Comparison of ENCODE assay signal across 19 cellular contexts in the genomic region with DNA sequence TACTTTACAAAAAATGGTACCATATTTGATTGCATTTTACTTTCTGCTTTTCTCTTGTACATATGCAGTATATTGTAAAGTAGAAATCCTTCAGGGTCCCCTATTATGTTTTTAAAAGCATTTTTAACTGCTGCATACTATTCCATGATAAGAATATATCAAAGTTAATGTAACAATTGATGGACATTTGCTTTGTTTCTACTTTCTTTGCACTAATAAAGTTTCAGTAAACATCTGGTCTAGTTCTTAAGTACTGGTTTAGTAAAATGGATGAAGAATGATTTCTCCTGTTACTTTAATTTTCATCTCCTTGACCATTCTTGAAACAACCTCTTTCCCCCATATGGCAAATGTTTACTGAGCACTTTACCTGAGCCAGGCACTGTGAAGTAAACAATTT. TPM values are rescaled to one million over a fixed set of nuclear protein-coding genes. Genes with fewer than 3 reads are reported as not detected.
DNase-seq lines count a peak whose midpoint lies in the region; ATAC-seq, FAIRE-seq and TF ChIP-seq lines count a peak whose summit lies in the region.
"Had no signal": no experiment of that assay in that cellular context is flagged by ENCODE, and none has a peak within 500 bp of the region (broad histone marks: within the 10 kb centered on the region; RNA-seq: fewer than 3 reads in every experiment).

No MANE protein-coding gene starts in this region.

- H3K27ac Mint-ChIP-seq in endodermal cell: no peak overlapping the region

- ATAC-seq in HepG2 (no peak), right lobe of liver (no peak), GM19455 (IDR thresholded peaks at IDR 0.05; ENCODE audit: unreplicated experiment) (no peak), GM21447 (IDR thresholded peaks at IDR 0.05; ENCODE audit: unreplicated experiment) (no peak)
- ATAC-seq: gastrocnemius medialis, upper lobe of right lung had no signal

- peaks cover 0 to 4% of the 10 kb centered on the region in 2 experiments; a peak in 1 of 5 replicates for H3K27me3 ChIP-seq in HepG2 (ENCODE audit: control insufficient read depth in 1 of 2, insufficient read depth in 2 of 2, low read length in 2 of 2)
- H3K27me3 ChIP-seq in right lobe of liver: no peaks in the 10 kb centered on the region
- H3K27me3 ChIP-seq in PC-9 (ENCODE audit: insufficient read depth, low read depth): no peaks in the 10 kb centered on the region
- no peaks in the 10 kb centered on the region for H3K27me3 ChIP-seq in endodermal cell (ENCODE audit: control insufficient read depth, insufficient read depth, low read length, poor library complexity, severe bottlenecking)
- H3K27me3 ChIP-seq: BLaER1 treated with 17β-estradiol and CSF1 and Interleukin-3, amounts not matched to agents 10 nM and 100 nM; gastrocnemius medialis; SJSA1; upper lobe of right lung had no signal

- intact Hi-C loops in HepG2 (cut with micrococcal nuclease; ENCODE audit: unreplicated experiment) (no loop called here), right lobe of liver (cut with DNase I) (no loop called here), PC-9 (cut with micrococcal nuclease; ENCODE audit: unreplicated experiment) (no loop called here)

- TF ChIP-seq POLR2A in HepG2 (IDR thresholded peaks at IDR 0.05; ENCODE audit: insufficient read depth in 1 of 2, low read depth in 2 of 2, low read length in 2 of 2): no peak
- no peak for TF ChIP-seq POLR2A in right lobe of liver (IDR thresholded peaks at IDR 0.05)

- no peak overlapping the region for H3K27ac ChIP-seq in HepG2 (ENCODE audit: extremely low read length, insufficient read depth, low read length)
- H3K27ac ChIP-seq in right lobe of liver: no peak overlapping the region
- no peak overlapping the region for H3K27ac ChIP-seq in PC-9
- H3K27ac ChIP-seq in endodermal cell (ENCODE audit: low read depth, low read length): no peak overlapping the region
- H3K27ac ChIP-seq: SJSA1, upper lobe of right lung had no signal

- H2AFZ ChIP-seq in HepG2 (ENCODE audit: low read length) (no peak overlapping the region), PC-9 (no peak overlapping the region)

- no peaks in the 10 kb centered on the region for H3K9me2 ChIP-seq in PC-9 (ENCODE audit: insufficient read depth)

- CTCF ChIA-PET in HepG2 (lab: Yijun Ruan, JAX; ENCODE audit: low intra/inter-chr PET ratio, low total read pairs) (no interaction called here), PC-9 (lab: Charles Lee) (no interaction called here)

- no peaks in the 10 kb centered on the region for H4K20me1 ChIP-seq in HepG2 (ENCODE audit: insufficient read depth, low read length)
- H4K20me1 ChIP-seq in PC-9 (ENCODE audit: insufficient read depth): no peaks in the 10 kb centered on the region

- TF ChIP-seq CTCF in HepG2 (CRISPR knock-in tag; IDR thresholded peaks at IDR 0.05) (no peak), right lobe of liver (IDR thresholded peaks at IDR 0.05) (no peak), PC-9 (conservative IDR thresholded peaks at IDR 0.05) (no peak), endodermal cell (conservative IDR thresholded peaks at IDR 0.05) (no peak)

- H3K36me3 ChIP-seq in HepG2 (replicated peaks in 1 of 2; ENCODE audit: control insufficient read depth in 1 of 2, insufficient read depth in 2 of 2, low read length in 2 of 2) (no peaks in the 10 kb centered on the region; a peak in 1 of 5 replicates), right lobe of liver (no peaks in the 10 kb centered on the region), PC-9 (ENCODE audit: low read depth) (no peaks in the 10 kb centered on the region), endodermal cell (ENCODE audit: control insufficient read depth, insufficient read depth, low read length) (no peaks in the 10 kb centered on the region)
- H3K36me3 ChIP-seq: gastrocnemius medialis, SJSA1, upper lobe of right lung had no signal

- H3K36me3 Mint-ChIP-seq in endodermal cell (ENCODE audit: low read depth): peaks cover 11% of the 10 kb centered on the region

- H3K4me1 Mint-ChIP-seq in endodermal cell: peaks cover 22% of the 10 kb centered on the region

- FAIRE-seq in HepG2 (lab: Jason Lieb, UNC): no peak

- no peaks in the 10 kb centered on the region for H3F3A ChIP-seq in PC-9 (ENCODE audit: insufficient read depth, low read depth)

- H3K4me3 ChIP-seq in HepG2 (replicated peaks in 1 of 3; ENCODE audit: insufficient read depth in 1 of 3, low read depth in 2 of 3, low read length in 3 of 3) (no peak overlapping the region), right lobe of liver (no peak overlapping the region), PC-9 (no peak overlapping the region), endodermal cell (ENCODE audit: low read length) (peak overlapping the region; percentile 93)
- H3K4me3 ChIP-seq: lung had no signal

- peaks cover 25% of the 10 kb centered on the region for H3K79me2 ChIP-seq in HepG2 (ENCODE audit: insufficient read depth, low read length)
- H3K79me2 ChIP-seq in PC-9 (ENCODE audit: low read depth): peaks cover 20% of the 10 kb centered on the region; the same call in 1 of the 2 replicates

- no peaks in the 10 kb centered on the region for H3K9me3 ChIP-seq in HepG2 (ENCODE audit: low read length)
- no peaks in the 10 kb centered on the region for H3K9me3 ChIP-seq in right lobe of liver
- H3K9me3 ChIP-seq in PC-9 (ENCODE audit: insufficient read depth, low read depth): no peaks in the 10 kb centered on the region
- H3K9me3 ChIP-seq in endodermal cell (ENCODE audit: control insufficient read depth, low read length): peaks cover 14% of the 10 kb centered on the region
- H3K9me3 ChIP-seq: BLaER1 treated with 17β-estradiol and CSF1 and Interleukin-3, amounts not matched to agents 10 nM and 100 nM; gastrocnemius medialis; SJSA1; upper lobe of right lung had no signal

- TF ChIP-seq RAD21 in HepG2 (CRISPR knock-in tag; IDR thresholded peaks at IDR 0.05): no peak

- peaks cover 6% of the 10 kb centered on the region for H3K9me3 Mint-ChIP-seq in endodermal cell

- in situ Hi-C loops in HepG2 (cut with HindIII; ENCODE audit: extremely low pct_ligation_motif_present, low pct_unique_long_range_greater_than_20kb): no loop called here

- BruUV-seq in HepG2 (replicated peaks; lab: Mats Ljungman, UMichigan): no TSS peak
- TSS peak; percentile 25 for BruUV-seq in PC-9 (replicated peaks; lab: Mats Ljungman, UMichigan)

- no peaks in the 10 kb centered on the region for H3K27me3 Mint-ChIP-seq in endodermal cell (ENCODE audit: insufficient read depth)

- H3K9ac ChIP-seq in HepG2 (ENCODE audit: insufficient read depth, low read depth, low read length) (no peak overlapping the region), endodermal cell (ENCODE audit: extremely low read depth, low read length, poor library complexity, severe bottlenecking) (no peak overlapping the region)

- H3K4me2 ChIP-seq in HepG2 (ENCODE audit: low read depth, low read length): peak overlapping the region; percentile 90; the same call in 1 of the 2 replicates
- H3K4me2 ChIP-seq in PC-9: 0 out of 2 replicates have a peak overlapping the region, but pooled peaks have one; percentile 81

- TF ChIP-seq EP300 in HepG2 (IDR thresholded peaks at IDR 0.05; ENCODE audit: low read depth in 2 of 2, low read length in 2 of 2) (no peak), HepG2 (CRISPR knock-in tag; IDR thresholded peaks at IDR 0.05; ENCODE audit: borderline replicate concordance) (no peak)

- peaks cover 31% of the 10 kb centered on the region for H3K4me1 ChIP-seq in HepG2 (ENCODE audit: insufficient read depth, low read length)
- peaks cover 0 to 26% (median 0%) of the 10 kb centered on the region in 4 donors for H3K4me1 ChIP-seq in right lobe of liver
- H3K4me1 ChIP-seq in PC-9 (replicated peaks; ENCODE audit: insufficient read depth): no peaks in the 10 kb centered on the region; the same call in 1 of the 2 replicates
- peaks cover 3% of the 10 kb centered on the region for H3K4me1 ChIP-seq in endodermal cell (ENCODE audit: control insufficient read depth, insufficient read depth, low read length)

- POLR2A ChIA-PET in HepG2 (lab: Yijun Ruan, JAX): no interaction called here
- POLR2A ChIA-PET in PC-9 (lab: Charles Lee; ENCODE audit: unreplicated experiment): no interaction called here

- no peak for DNase-seq in HepG2 (ENCODE audit: low spot score)
- DNase-seq in right lobe of liver: no peak
- no peak for DNase-seq in PC-9
- DNase-seq in endodermal cell: no peak
- DNase-seq in medulla oblongata (ENCODE audit: extremely low spot score): no peak
- DNase-seq in NCI-H69 (lab: John Stamatoyannopoulos, UW): no peak
- DNase-seq: activated CD8-positive, alpha-beta memory T cell treated with anti-CD3 and anti-CD28 coated beads, Interleukin-2, amount 50 U/mL, for 48 hours; amniotic stem cell; EL; gastrocnemius medialis; KBM-7; NCI-H1417; stimulated activated CD4-positive, alpha-beta T cell treated with anti-CD3 and anti-CD28 coated beads, Interleukin-4, amount 100 ng/mL, for 1 hour; upper lobe of right lung had no signal

- no peak overlapping the region for H3K4me3 Mint-ChIP-seq in endodermal cell

TF ChIP-seq in HepG2, 621 proteins besides CTCF, POLR2A, EP300 and RAD21 (continues in another document):
- no peak for TF ChIP-seq ZNF224 (CRISPR knock-in tag; IDR thresholded peaks at IDR 0.05)

RNA-seq across cellular contexts. Expression of gene MRPS9, which starts 1.7 kb away (rescaled TPM):
- total RNA-seq in HepG2 (2016; rRNA removed; fragmentation: Illumina TruSeq; extraction: Trizol) (91.8 and 113 TPM in 2 replicates), right lobe of liver (10 to 100 TPM; 12.1 to 19.3 (median 14.5) TPM), PC-9 (2021) (24.5 and 27.0 TPM in 2 replicates), endodermal cell (10 to 100 TPM; 43.4 to 52.1 TPM)
- 21.4 and 22.9 TPM in 2 replicates for total RNA-seq in HepG2 (2016; cell fraction: cytosol; rRNA removed; fragmentation: Illumina TruSeq; extraction: Trizol; ENCODE audit: low read depth)
- 92.8 and 111 TPM in 2 replicates for total RNA-seq in HepG2 (2016; cell fraction: insoluble cytoplasmic fraction; rRNA removed; fragmentation: Illumina TruSeq; extraction: Trizol)
- 28.5 and 34.3 TPM in 2 replicates for total RNA-seq in HepG2 (2016; cell fraction: membrane; rRNA removed; fragmentation: Illumina TruSeq; extraction: Trizol)
- 38.8 and 44.6 TPM in 2 replicates for total RNA-seq in HepG2 (2016; cell fraction: nucleus; rRNA removed; fragmentation: Illumina TruSeq; extraction: Trizol)
- 23.7 and 31.2 TPM in 2 replicates for polyA plus RNA-seq in HepG2 (2011; rRNA removed)
- 24.2 and 28.1 TPM in 2 replicates for polyA plus RNA-seq in HepG2 (2011; cell fraction: cytosol; rRNA removed)
- 19.8 and 22.9 TPM in 2 replicates for polyA plus RNA-seq in HepG2 (2011; cell fraction: nucleus; rRNA removed)
- polyA plus RNA-seq in HepG2 (2012): 34.3 and 43.7 TPM in 2 replicates
- polyA plus RNA-seq in HepG2 (2016; cell fraction: cytosol; fragmentation: Illumina TruSeq; extraction: Trizol; ENCODE audit: low read depth): 17.8 and 18.9 TPM in 2 replicates
- 102 and 106 TPM in 2 replicates for polyA plus RNA-seq in HepG2 (2016; cell fraction: insoluble cytoplasmic fraction; fragmentation: Illumina TruSeq; extraction: Trizol; ENCODE audit: low read depth)
- 19.5 and 23.6 TPM in 2 replicates for polyA plus RNA-seq in HepG2 (2016; cell fraction: membrane; fragmentation: Illumina TruSeq; extraction: Trizol; ENCODE audit: low read depth)
- polyA plus RNA-seq in HepG2 (2016; cell fraction: nucleus; fragmentation: Illumina TruSeq; extraction: Trizol; ENCODE audit: insufficient read depth, low read depth): 44.8 and 56.4 TPM in 2 replicates
- 16.2 and 24.6 TPM in 2 replicates for polyA minus RNA-seq in HepG2 (2011; rRNA and poly(A)+ RNA removed; ENCODE audit: low replicate concordance)
- 17.8 and 18.0 TPM in 2 replicates for polyA minus RNA-seq in HepG2 (2011; cell fraction: cytosol; rRNA and poly(A)+ RNA removed)
- polyA minus RNA-seq in HepG2 (2011; cell fraction: nucleus; rRNA and poly(A)+ RNA removed): 17.5 and 25.0 TPM in 2 replicates
- 45.3 TPM for polyA plus RNA-seq in endodermal cell (2013, experiment 1 of 2)
- 45.1 TPM for polyA plus RNA-seq in endodermal cell (2013, experiment 2 of 2)
